ENCODE assay signal across 22 cellular contexts in the genomic region with DNA sequence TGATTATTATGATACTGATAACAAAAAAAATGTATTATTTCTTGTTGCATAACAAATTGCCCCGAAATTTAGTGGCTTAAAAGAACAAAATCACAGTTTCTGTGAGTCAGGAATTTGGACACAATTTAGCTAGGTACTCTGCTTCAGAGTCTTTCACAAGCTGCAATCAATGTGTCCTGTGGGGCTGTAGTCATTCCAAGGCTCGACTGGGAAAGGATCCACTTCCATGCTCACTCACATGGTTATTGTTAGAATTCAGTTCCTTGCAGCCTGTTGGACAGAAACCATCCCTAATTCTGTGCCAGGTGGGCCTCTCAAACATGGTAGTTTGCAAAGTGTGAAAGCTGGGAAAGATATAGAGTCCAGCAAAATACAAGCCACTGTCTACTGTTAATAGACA. TPM values are rescaled to one million over a fixed set of nuclear protein-coding genes. Genes with fewer than 3 reads are reported as not detected.
A peak's percentile ranks its signal among the peaks of the same experiment; 100 is the strongest.
DNase-seq lines count a peak whose midpoint lies in the region; ATAC-seq, FAIRE-seq and TF ChIP-seq lines count a peak whose summit lies in the region.
"Had no signal": no experiment of that assay in that cellular context is flagged by ENCODE, and none has a peak within 500 bp of the region (broad histone marks: within the 10 kb centered on the region; RNA-seq: fewer than 3 reads in every experiment).

No MANE protein-coding gene starts in this region.

- 61 to 82% methylated on average over 2 of the region's 2 CpGs for WGBS in testis, 2 donors

- H3K9ac ChIP-seq in keratinocyte (ENCODE audit: control insufficient read depth, extremely low read depth, insufficient read depth, low read length) (no peak overlapping the region), PC-3 (ENCODE audit: low read length) (no peak overlapping the region)

- H3K36me3 Mint-ChIP-seq in CD8-positive, alpha-beta memory T cell = no peaks in the 10 kb centered on the region

- peaks cover 27 to 35% (median 28%) of the 10 kb centered on the region in 3 donors for H3K4me1 Mint-ChIP-seq in CD8-positive, alpha-beta memory T cell
- H3K4me1 Mint-ChIP-seq: neural crest cell had no signal

- POLR2A ChIA-PET in CD8-positive, alpha-beta memory T cell (lab: Charles Lee) = interaction anchor here (1.4 to 2.9 kb wide), 2 partner anchors 13 to 58 kb away, joined by 3 to 29 read pairs; a partner anchor contains a TSS
- POLR2A ChIA-PET in PC-3 (lab: Charles Lee; ENCODE audit: unreplicated experiment) = no interaction called here

- TF ChIP-seq CTCF in AG10803 (conservative IDR thresholded peaks at IDR 0.05; ENCODE audit: low read length) = no peak
- no peak for TF ChIP-seq CTCF in keratinocyte (optimal IDR thresholded peaks at IDR 0.05 in 1 of 3, IDR thresholded peaks at IDR 0.05 in 1 of 3, conservative IDR thresholded peaks at IDR 0.05 in 1 of 3; ENCODE audit: extremely low read depth in 1 of 3, insufficient read depth in 2 of 3, low read length in 3 of 3)
- no peak for TF ChIP-seq CTCF in testis (IDR thresholded peaks at IDR 0.05)
- no peak for TF ChIP-seq CTCF in PC-3 (conservative IDR thresholded peaks at IDR 0.05; ENCODE audit: low read depth, low read length)

- peak overlapping the region in 5 of 8 donors; percentile 7 to 79 (median 33) for H3K27ac Mint-ChIP-seq in CD8-positive, alpha-beta memory T cell
- H3K27ac Mint-ChIP-seq: progenitor cell of endocrine pancreas had no signal

- H4K20me1 ChIP-seq in keratinocyte (ENCODE audit: control insufficient read depth, extremely low read depth, insufficient read depth, low read length) (no peaks in the 10 kb centered on the region), PC-3 (ENCODE audit: low read length) (no peaks in the 10 kb centered on the region)

- no peak overlapping the region for H3K4me3 ChIP-seq in AG10803 (ENCODE audit: low read length)
- H3K4me3 ChIP-seq in CD8-positive, alpha-beta memory T cell (ENCODE audit: low read length) = peak overlapping the region; percentile 28
- H3K4me3 ChIP-seq in keratinocyte (ENCODE audit: control insufficient read depth in 2 of 3, extremely low read depth in 1 of 3, insufficient read depth in 2 of 3, low read depth in 1 of 3, low read length in 3 of 3) = no peak overlapping the region
- no peak overlapping the region for H3K4me3 ChIP-seq in testis
- H3K4me3 ChIP-seq in PC-3 (ENCODE audit: low read length) = no peak overlapping the region
- H3K4me3 ChIP-seq: hepatocyte had no signal

- no peak overlapping the region for H3K27ac ChIP-seq in CD8-positive, alpha-beta memory T cell (ENCODE audit: low read depth, low read length)
- H3K27ac ChIP-seq in keratinocyte (ENCODE audit: control insufficient read depth, insufficient read depth, low read length) (no peak overlapping the region), testis (no peak overlapping the region), PC-3 (ENCODE audit: low read length) (no peak overlapping the region)
- H3K27ac ChIP-seq: hepatocyte had no signal

- no peaks in the 10 kb centered on the region for H3K36me3 ChIP-seq in CD8-positive, alpha-beta memory T cell (ENCODE audit: insufficient read depth, low read length)
- H3K36me3 ChIP-seq in keratinocyte (ENCODE audit: control insufficient read depth in 2 of 2, extremely low read depth in 1 of 2, insufficient read depth in 2 of 2, low read length in 2 of 2) (no peaks in the 10 kb centered on the region), testis (ENCODE audit: low read depth, missing control alignments) (no peaks in the 10 kb centered on the region), PC-3 (ENCODE audit: low read depth, low read length) (no peaks in the 10 kb centered on the region)
- H3K36me3 ChIP-seq: esophagus squamous epithelium had no signal

- H3K79me2 ChIP-seq in keratinocyte (ENCODE audit: control insufficient read depth, insufficient read depth, low read length) (no peaks in the 10 kb centered on the region), PC-3 (ENCODE audit: low read length) (no peaks in the 10 kb centered on the region)
- H3K79me2 ChIP-seq: hepatocyte had no signal

- DNase-seq in AG10803 (ENCODE audit: low read depth) (peak; percentile 38), RPMI7951 (ENCODE audit: low read depth) (peak; percentile 21), keratinocyte (ENCODE audit: low read depth, low spot score) (no peak), testis (no peak), PC-3 (no peak), HPDE6-E6E7 (ENCODE audit: extremely low spot score) (no peak)
- DNase-seq in CD8-positive, alpha-beta memory T cell = no peak
- DNase-seq: activated CD8-positive, alpha-beta memory T cell treated with anti-CD3 and anti-CD28 coated beads, Interleukin-2, amount 50 U/mL, for 4 hours; activated effector memory CD4-positive, alpha-beta T cell treated with anti-CD3 and anti-CD28 coated beads, Interleukin-2, amount 50 U/mL, for 16 hours; effector CD4-positive, alpha-beta T cell; esophagus squamous epithelium; islet precursor cell; NCI-H187 treated with DMSO at 0.1 percent for 48 hours; stimulated activated CD4-positive, alpha-beta T cell treated with anti-CD3 and anti-CD28 coated beads, Interleukin-4, amount 100 ng/mL, for 24 hours had no signal

- H3K27me3 Mint-ChIP-seq in CD8-positive, alpha-beta memory T cell = peaks cover 0 to 2% of the 10 kb centered on the region in 2 donors
- H3K27me3 Mint-ChIP-seq: progenitor cell of endocrine pancreas had no signal

- H3K9me3 Mint-ChIP-seq in CD8-positive, alpha-beta memory T cell = no peaks in the 10 kb centered on the region
- H3K9me3 Mint-ChIP-seq: neural crest cell; T-helper 1 cell treated with Interleukin-12 subunit alpha and Interleukin-12 subunit beta and Interleukin-4 antibody, amounts not matched to agents 30 μg/mL and 1 μg/mL, for 36 hours had no signal

- H3K9me1 ChIP-seq in keratinocyte (ENCODE audit: control insufficient read depth, extremely low read depth, insufficient read depth, low read length) = no peaks in the 10 kb centered on the region

- no peaks in the 10 kb centered on the region for H3F3A ChIP-seq in PC-3 (ENCODE audit: low read length, unreplicated experiment)

- no peaks in the 10 kb centered on the region for H3K9me3 ChIP-seq in CD8-positive, alpha-beta memory T cell (ENCODE audit: low read length)
- H3K9me3 ChIP-seq in keratinocyte (ENCODE audit: control insufficient read depth, low read depth, low read length) (no peaks in the 10 kb centered on the region), testis (no peaks in the 10 kb centered on the region), PC-3 (ENCODE audit: low read length) (no peaks in the 10 kb centered on the region)
- H3K9me3 ChIP-seq: esophagus squamous epithelium had no signal

- H3K4me2 ChIP-seq in keratinocyte (ENCODE audit: control insufficient read depth, extremely low read depth, insufficient read depth, low read depth, low read length) = no peak overlapping the region
- no peak overlapping the region for H3K4me2 ChIP-seq in PC-3 (ENCODE audit: low read length)

- H3K4me3 Mint-ChIP-seq in CD8-positive, alpha-beta memory T cell = peak overlapping the region in 6 of 7 donors; percentile 12 to 62 (median 39)
- H3K4me3 Mint-ChIP-seq: neural crest cell had no signal

- dilution Hi-C loops in keratinocyte (cut with MboI; ENCODE audit: extremely low pct_ligation_motif_present, low sequenced_read_pairs) = no loop called here

- intact Hi-C loops in testis (cut with DNase I; ENCODE audit: low total_unique reads) (no loop called here), PC-3 (cut with micrococcal nuclease) (loop anchor here (5.0 kb wide), 1 partner anchor 52 kb away; no protein-coding TSS in a partner anchor)

- H3K4me1 ChIP-seq in CD8-positive, alpha-beta memory T cell (ENCODE audit: insufficient read depth, low read length) = peaks cover 30% of the 10 kb centered on the region
- peaks cover 16% of the 10 kb centered on the region for H3K4me1 ChIP-seq in keratinocyte (ENCODE audit: control insufficient read depth, extremely low read depth, insufficient read depth, low read length)
- no peaks in the 10 kb centered on the region for H3K4me1 ChIP-seq in testis
- H3K4me1 ChIP-seq in PC-3 (ENCODE audit: insufficient read depth, low read length) = peaks cover 17% of the 10 kb centered on the region

- ATAC-seq in PC-3 (no peak), HG03460 (IDR thresholded peaks at IDR 0.05; ENCODE audit: unreplicated experiment) (no peak)
- ATAC-seq: Right ventricle myocardium inferior had no signal

- H3K9me2 ChIP-seq in PC-3 (replicated peaks; ENCODE audit: low read length) = no peaks in the 10 kb centered on the region

- H3K27me3 ChIP-seq in CD8-positive, alpha-beta memory T cell (ENCODE audit: insufficient read depth, low read length, poor library complexity, severe bottlenecking) = no peaks in the 10 kb centered on the region
- H3K27me3 ChIP-seq in keratinocyte (ENCODE audit: control insufficient read depth, extremely low read depth, insufficient read depth, low read length) = no peaks in the 10 kb centered on the region
- H3K27me3 ChIP-seq in testis = no peaks in the 10 kb centered on the region
- no peaks in the 10 kb centered on the region for H3K27me3 ChIP-seq in PC-3 (ENCODE audit: low read length)
- H3K27me3 ChIP-seq: esophagus squamous epithelium, hepatocyte had no signal

- H2AFZ ChIP-seq in keratinocyte (ENCODE audit: control insufficient read depth, low read length) = peak overlapping the region; percentile 21
- no peak overlapping the region for H2AFZ ChIP-seq in PC-3 (ENCODE audit: low read length)

- no TSS peak for BruUV-seq in PC-3 (replicated peaks; lab: Mats Ljungman, UMichigan)

- CTCF ChIA-PET in CD8-positive, alpha-beta memory T cell (lab: Charles Lee) = interaction anchor here (1.3 to 3.5 kb wide), 5 partner anchors 15 to 61 kb away, joined by 3 to 21 read pairs (median 4); no protein-coding TSS in a partner anchor
- CTCF ChIA-PET in PC-3 (lab: Charles Lee) = no interaction called here

- TF ChIP-seq POLR2A in testis (IDR thresholded peaks at IDR 0.05) = no peak

- FAIRE-seq in keratinocyte (lab: Jason Lieb, UNC) = no peak
- FAIRE-seq: D721Med, urothelium cell line had no signal

RNA-seq across cellular contexts. Expression of a gene that starts 59.7 kb away (rescaled TPM):
- 10 to 100 TPM; 25.5 to 26.7 TPM for total RNA-seq in CD8-positive, alpha-beta memory T cell
- 12.9 TPM for polyA plus RNA-seq in CD8-positive, alpha-beta memory T cell
- 11.7 and 16.7 TPM in 2 replicates for total RNA-seq in RPMI7951 (2014; rRNA removed; shearing (Covaris generic))
- polyA plus RNA-seq in keratinocyte (12.6 to 16.3 TPM (median 15.1 TPM) in 3 replicates), testis (ENCODE audit: insufficient read depth, low read depth, low replicate concordance) (50.4 TPM)
- 7.5 TPM for polyA plus RNA-seq in keratinocyte (2011; ENCODE audit: low read depth)
- 4.7 and 11.1 TPM in 2 replicates for polyA plus RNA-seq in keratinocyte (2011; cell fraction: cytosol; rRNA removed)
- 23.6 and 24.8 TPM in 2 replicates for polyA plus RNA-seq in keratinocyte (2011; cell fraction: nucleus; rRNA removed)
- polyA plus RNA-seq in keratinocyte (2012; ENCODE audit: low replicate concordance) = 8.1 and 8.3 TPM in 2 replicates
- 18.9 to 76.7 TPM (median 48.9 TPM) in 3 replicates for polyA minus RNA-seq in keratinocyte
- 13.4 TPM for polyA minus RNA-seq in keratinocyte (2011; cell fraction: cytosol; rRNA and poly(A)+ RNA removed)
- polyA minus RNA-seq in keratinocyte (2011; cell fraction: nucleus; rRNA and poly(A)+ RNA removed) = 50.5 and 92.6 TPM in 2 replicates
- total RNA-seq in testis (10 to 100 TPM; 72.4 to 82.2 TPM), PC-3 (2014; rRNA removed) (15.4 and 25.0 TPM in 2 replicates)

Comparison
In these comparisons a context has a peak if more than half of its experiments do, and no peak if none do; other contexts are left out.
1. DNase-seq: peak in AG10803 (single experiment) and RPMI7951 (single experiment); none in CD8-positive, alpha-beta memory T cell (0 of 5), keratinocyte (single experiment), testis (single experiment), PC-3 (single experiment) and HPDE6-E6E7 (single experiment).